In the genomic region with DNA sequence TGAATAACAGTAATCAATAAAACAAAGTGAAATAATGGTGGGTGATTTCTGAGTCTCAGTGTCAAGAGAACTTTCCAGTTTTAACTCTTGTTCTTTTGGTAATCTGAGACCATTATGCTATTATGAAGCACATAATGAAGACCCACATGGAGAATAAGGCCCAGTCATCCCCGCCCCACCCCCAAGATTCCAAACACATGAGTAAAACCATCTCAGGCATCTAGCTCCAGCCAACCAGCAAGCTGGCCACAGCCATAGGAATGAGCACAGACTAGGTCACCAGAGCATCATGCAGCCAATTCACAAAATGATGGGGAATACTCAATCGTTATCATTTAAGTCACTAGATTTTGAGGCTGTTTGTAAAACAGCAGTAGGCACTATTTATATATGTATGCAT, we compare ENCODE assay signal across 16 cellular contexts.
DNase-seq lines count a peak whose midpoint lies in the region; ATAC-seq and TF ChIP-seq lines count a peak whose summit lies in the region.
"Had no signal": no experiment of that assay in that cellular context is flagged by ENCODE, and none has a peak within 500 bp of the region (broad histone marks: within the 10 kb centered on the region; RNA-seq: fewer than 3 reads in every experiment).

No MANE protein-coding gene starts in this region.

- no peak overlapping the region for H3K27ac ChIP-seq in iPS DF 6.9 (ENCODE audit: low read length)
- no peak overlapping the region for H3K27ac ChIP-seq in lower lobe of right lung
- H3K27ac ChIP-seq: BLaER1 treated with 17β-estradiol and CSF1 and Interleukin-3, amounts not matched to agents 10 nM and 100 nM had no signal

- DNase-seq in ACHN: peak; percentile 57
- DNase-seq in HFFc6: no peak
- peak; percentile 21 for DNase-seq in T1000 (lab: John Stamatoyannopoulos, UW)
- peak; percentile 63 for DNase-seq in iPS DF 6.9 (ENCODE audit: low read depth, low spot score)
- no peak for DNase-seq in SHP77 (lab: John Stamatoyannopoulos, UW)
- DNase-seq in amygdala (lab: John Stamatoyannopoulos, UW): no peak
- DNase-seq in lower lobe of right lung: no peak
- DNase-seq: activated CD4-positive, alpha-beta T cell treated with anti-CD3 and anti-CD28 coated beads for 36 hours; hippocampal formation; naive B cell; NCI-H2081 treated with DMSO at 0.1 percent for 48 hours; SIG-M5 had no signal

- H3K9me3 Mint-ChIP-seq in HFFc6: peaks cover 25% of the 10 kb centered on the region

- H3K4me1 Mint-ChIP-seq in HFFc6 (ENCODE audit: low read depth): peaks cover 5% of the 10 kb centered on the region; the same call in 1 of the 2 replicates
- H3K4me1 Mint-ChIP-seq: activated CD4-positive, alpha-beta T cell treated with anti-CD3 and anti-CD28 coated beads for 36 hours; IgD-negative memory B cell; naive B cell had no signal

- WGBS in iPS DF 6.9 (ENCODE audit: insufficient coverage, insufficient read length): no CpG with 5 or more reads among the region's 2 CpGs

- H3K4me3 Mint-ChIP-seq in HFFc6: no peak overlapping the region
- H3K4me3 Mint-ChIP-seq: activated CD4-positive, alpha-beta T cell treated with anti-CD3 and anti-CD28 coated beads for 36 hours; IgD-negative memory B cell; naive B cell had no signal

- 0 out of 2 replicates have a peak, but pooled peaks cover 2% of the 10 kb centered on the region for H3K27me3 Mint-ChIP-seq in HFFc6 (ENCODE audit: insufficient read depth)
- H3K27me3 Mint-ChIP-seq: activated CD4-positive, alpha-beta T cell treated with anti-CD3 and anti-CD28 coated beads for 36 hours; IgD-negative memory B cell; naive B cell had no signal

- H3K27ac Mint-ChIP-seq in HFFc6: peak overlapping the region; percentile 20; the same call in 1 of the 2 replicates
- H3K27ac Mint-ChIP-seq: activated CD4-positive, alpha-beta T cell treated with anti-CD3 and anti-CD28 coated beads for 36 hours; activated T-helper 2 cell treated with anti-CD3 and anti-CD28 coated beads, Interferon-gamma antibody, Interleukin-2, Interleukin-4, amounts not matched to agents 10 μg/mL and 5 μg/mL and 100 μg/mL, durations not matched to agents 14 hours and 24 hours and 36 hours; IgD-negative memory B cell; naive B cell had no signal

- intact Hi-C loops in lower lobe of right lung (cut with DNase I): no loop called here

- no peaks in the 10 kb centered on the region for H3K27me3 ChIP-seq in iPS DF 6.9 (ENCODE audit: control insufficient read depth, insufficient read depth, low read length)
- H3K27me3 ChIP-seq in lower lobe of right lung (ENCODE audit: low read depth): no peaks in the 10 kb centered on the region
- H3K27me3 ChIP-seq: BLaER1 treated with 17β-estradiol and CSF1 and Interleukin-3, amounts not matched to agents 10 nM and 100 nM had no signal

- no peaks in the 10 kb centered on the region; the same call in 1 of the 2 replicates for H3K4me1 ChIP-seq in iPS DF 6.9 (ENCODE audit: control insufficient read depth, insufficient read depth, low read length)
- H3K4me1 ChIP-seq in lower lobe of right lung: no peaks in the 10 kb centered on the region
- H3K4me1 ChIP-seq: BLaER1 treated with 17β-estradiol and CSF1 and Interleukin-3, amounts not matched to agents 10 nM and 100 nM had no signal

- H3K4me3 ChIP-seq in iPS DF 6.9 (ENCODE audit: low read length) (no peak overlapping the region), lower lobe of right lung (no peak overlapping the region)
- H3K4me3 ChIP-seq: BLaER1 treated with 17β-estradiol and CSF1 and Interleukin-3, amounts not matched to agents 10 nM and 100 nM had no signal

- TF ChIP-seq CTCF in HFFc6 (IDR thresholded peaks at IDR 0.05) (no peak), lower lobe of right lung (IDR thresholded peaks at IDR 0.05) (no peak)

- ATAC-seq in lower lobe of right lung (no peak), HG02642 (IDR thresholded peaks at IDR 0.05; ENCODE audit: poor library complexity, unreplicated experiment) (no peak)
- ATAC-seq: activated CD4-positive, alpha-beta T cell treated with anti-CD3 and anti-CD28 coated beads for 36 hours had no signal

- H3K9me3 ChIP-seq in iPS DF 6.9 (ENCODE audit: control insufficient read depth, insufficient read depth, low read length) (no peaks in the 10 kb centered on the region), lower lobe of right lung (no peaks in the 10 kb centered on the region)
- H3K9me3 ChIP-seq: BLaER1 treated with 17β-estradiol and CSF1 and Interleukin-3, amounts not matched to agents 10 nM and 100 nM had no signal

- no peaks in the 10 kb centered on the region for H3K36me3 ChIP-seq in iPS DF 6.9 (ENCODE audit: control insufficient read depth, insufficient read depth, low read length)
- H3K36me3 ChIP-seq in lower lobe of right lung: no peaks in the 10 kb centered on the region
- H3K36me3 ChIP-seq: BLaER1 treated with 17β-estradiol and CSF1 and Interleukin-3, amounts not matched to agents 10 nM and 100 nM had no signal

- H3K36me3 Mint-ChIP-seq in HFFc6 (ENCODE audit: low read depth): no peaks in the 10 kb centered on the region
- H3K36me3 Mint-ChIP-seq: IgD-negative memory B cell, naive B cell had no signal

- in situ Hi-C loops in ACHN (cut with HindIII; ENCODE audit: low pct_ligation_motif_present, low pct_unique_long_range_greater_than_20kb, low sequenced_read_pairs): no loop called here

Comparison
In these comparisons a context has a peak if more than half of its experiments do, and no peak if none do; other contexts are left out.
1. DNase-seq: peak in ACHN (single experiment), T1000 (single experiment) and iPS DF 6.9 (single experiment); none in HFFc6 (single experiment), SHP77 (0 of 2), amygdala (0 of 56) and lower lobe of right lung (single experiment).